In genomic region chr14:96390965-96391292, GRCh38 we compare ENCODE assay signal across 8 cellular contexts. TPM values are rescaled to one million over a fixed set of nuclear protein-coding genes. Genes with fewer than 3 reads are reported as not detected.
DNase-seq lines count a peak whose midpoint lies in the region; ATAC-seq and TF ChIP-seq lines count a peak whose summit lies in the region.

No MANE protein-coding gene starts in this region.

- no peaks in the 10 kb centered on the region for H3K27me3 Mint-ChIP-seq in glutamatergic neuron (ENCODE audit: unreplicated experiment)

- H3K9me3 Mint-ChIP-seq in glutamatergic neuron (ENCODE audit: unreplicated experiment), result no peaks in the 10 kb centered on the region

- DNase-seq in H7, result no peak
- DNase-seq in WERI-Rb-1, result no peak
- DNase-seq in glutamatergic neuron, result no peak
- no peak for DNase-seq in stimulated activated CD4-positive, alpha-beta T cell treated with anti-CD3 and anti-CD28 coated beads, Interleukin-4, amount 100 ng/mL, for 24 hours
- no peak for DNase-seq in activated CD4-positive, alpha-beta T cell treated with anti-CD3 and anti-CD28 coated beads, Interleukin-2, amount 50 U/mL, for 4 hours
- no peak for DNase-seq in NCI-H510A treated with DMSO at 0.1 percent for 48 hours (lab: John Stamatoyannopoulos, UW)

- peaks cover 10% of the 10 kb centered on the region for H3K4me1 ChIP-seq in skeletal muscle satellite cell (ENCODE audit: control insufficient read depth, insufficient read depth, low read length)

- H3K36me3 Mint-ChIP-seq in glutamatergic neuron (ENCODE audit: unreplicated experiment), result no peaks in the 10 kb centered on the region

- peak overlapping the region; percentile 97 for H3K27ac ChIP-seq in WERI-Rb-1

- H3K4me1 Mint-ChIP-seq in glutamatergic neuron (ENCODE audit: low read depth, unreplicated experiment), result no peaks in the 10 kb centered on the region

- peak overlapping the region; percentile 81 for H3K9ac ChIP-seq in skeletal muscle satellite cell (ENCODE audit: low read depth, low read length)

- no peaks in the 10 kb centered on the region for H3K9me3 ChIP-seq in WERI-Rb-1 (ENCODE audit: severe bottlenecking)
- H3K9me3 ChIP-seq in skeletal muscle satellite cell (replicated peaks; ENCODE audit: low read length), result no peaks in the 10 kb centered on the region

- H3K4me3 Mint-ChIP-seq in glutamatergic neuron (ENCODE audit: unreplicated experiment), result peak overlapping the region; percentile 91

- H3K4me3 ChIP-seq in H7 (ENCODE audit: insufficient read depth, low read depth, low read length) (peak overlapping the region; percentile 70), WERI-Rb-1 (ENCODE audit: low read depth, low read length) (peak overlapping the region; percentile 93), skeletal muscle satellite cell (ENCODE audit: low read length) (peak overlapping the region; percentile 96)

- peak overlapping the region; percentile 98 for H3K4me2 ChIP-seq in skeletal muscle satellite cell (ENCODE audit: low read length)

- no peaks in the 10 kb centered on the region for H3K36me3 ChIP-seq in H7 (replicated peaks; ENCODE audit: control insufficient read depth, insufficient read depth, low read length)
- H3K36me3 ChIP-seq in WERI-Rb-1, result peaks cover 18% of the 10 kb centered on the region
- H3K36me3 ChIP-seq in skeletal muscle satellite cell (ENCODE audit: insufficient read depth, low read length), result peaks cover under 1% of the 10 kb centered on the region

- no peak overlapping the region for H3K27ac Mint-ChIP-seq in glutamatergic neuron (ENCODE audit: unreplicated experiment)

- ATAC-seq in HG03095 (IDR thresholded peaks at IDR 0.05; ENCODE audit: unreplicated experiment), result no peak

- H3K27me3 ChIP-seq in H7 (ENCODE audit: control insufficient read depth, insufficient read depth, low read length) (peaks cover 20% of the 10 kb centered on the region), WERI-Rb-1 (ENCODE audit: insufficient read depth, low read depth, severe bottlenecking) (no peaks in the 10 kb centered on the region), skeletal muscle satellite cell (ENCODE audit: control insufficient read depth, insufficient read depth, low read length) (peaks cover 2% of the 10 kb centered on the region)

- TF ChIP-seq CTCF in WERI-Rb-1 (IDR thresholded peaks at IDR 0.05; ENCODE audit: low read depth, low read length) (no peak), glutamatergic neuron (IDR thresholded peaks at IDR 0.05; ENCODE audit: partially characterized antibody, unreplicated experiment) (no peak)

RNA-seq across cellular contexts. Expression of gene AK7, which starts 1.0 kb away (rescaled TPM):
- 2.1 and 2.2 TPM in 2 replicates for total RNA-seq in H7 (2014; rRNA removed; shearing (Covaris generic))
- 1.8 TPM for total RNA-seq in glutamatergic neuron (ENCODE audit: unreplicated experiment)
- 0.76 and 2.0 TPM in 2 replicates for total RNA-seq in skeletal muscle satellite cell (2012; rRNA removed)

RNA-seq across cellular contexts. Expression of gene GSKIP, which starts 27.6 kb away (rescaled TPM):
- 48.4 and 50.2 TPM in 2 replicates for total RNA-seq in H7 (2014; rRNA removed; shearing (Covaris generic))
- total RNA-seq in glutamatergic neuron (ENCODE audit: unreplicated experiment), result 24.8 TPM
- 28.1 and 28.4 TPM in 2 replicates for total RNA-seq in skeletal muscle satellite cell (2012; rRNA removed)

RNA-seq across cellular contexts. Expression of gene ATG2B, which starts 27.8 kb away (rescaled TPM):
- total RNA-seq in H7 (2014; rRNA removed; shearing (Covaris generic)), result 7.1 and 10.0 TPM in 2 replicates
- 27.5 TPM for total RNA-seq in glutamatergic neuron (ENCODE audit: unreplicated experiment)
- 18.8 and 19.0 TPM in 2 replicates for total RNA-seq in skeletal muscle satellite cell (2012; rRNA removed)
